ENCODE assay signal across 8 cellular contexts in the genomic region with DNA sequence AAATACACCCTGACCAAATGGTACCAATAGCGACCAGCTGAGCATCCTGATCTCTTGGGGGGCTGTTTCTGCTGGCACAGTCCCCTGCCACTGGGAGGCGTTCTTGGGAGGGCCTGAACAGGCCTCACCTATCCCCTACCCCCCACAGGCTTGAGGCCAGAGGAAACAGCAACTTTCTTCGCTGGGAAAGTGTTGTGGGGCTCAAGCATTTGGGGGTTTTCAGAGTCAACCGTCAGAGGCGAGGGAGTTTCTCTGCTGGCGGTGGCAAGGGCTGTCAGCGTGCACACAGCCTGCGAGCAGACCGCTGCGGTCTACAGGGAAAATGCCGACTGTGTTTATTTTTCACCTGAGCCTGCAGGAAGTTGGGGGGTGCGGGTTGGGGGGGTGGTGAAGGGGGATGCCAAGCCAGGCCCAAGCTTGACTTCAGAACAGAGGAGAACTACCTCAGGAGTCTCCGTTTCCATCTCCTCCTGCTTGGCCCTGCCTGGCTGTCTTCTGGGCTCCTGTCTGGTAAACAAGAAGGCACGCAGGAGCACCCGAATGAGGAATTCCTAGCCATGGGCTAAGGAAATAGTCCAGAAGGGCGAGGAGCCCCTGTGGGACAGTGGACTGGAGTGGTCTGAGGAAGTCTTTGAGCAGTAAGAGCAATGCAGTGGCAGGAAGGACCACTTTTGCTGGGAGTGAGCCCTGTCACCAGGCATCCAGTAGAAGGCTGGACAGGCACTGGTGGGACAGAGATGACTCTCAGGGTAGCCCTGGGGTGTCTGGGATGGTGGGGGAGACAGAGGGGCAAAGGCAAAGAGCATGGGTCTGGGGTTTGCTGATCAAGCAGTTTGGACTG. TPM values are rescaled to one million over a fixed set of nuclear protein-coding genes. Genes with fewer than 3 reads are reported as not detected.
DNase-seq lines count a peak whose midpoint lies in the region; ATAC-seq, FAIRE-seq and TF ChIP-seq lines count a peak whose summit lies in the region.

No MANE protein-coding gene starts in this region.

- peaks cover 17 to 29% of the 10 kb centered on the region in 2 donors for H3K36me3 Mint-ChIP-seq in activated T-cell treated with anti-CD3 and anti-CD28 coated beads, Interleukin-2, amount 50 U/mL, for 72 hours (ENCODE audit: insufficient read depth in 2 of 2)

- peak overlapping the region; percentile 75 to 87 for H3K4me3 Mint-ChIP-seq in activated T-cell treated with anti-CD3 and anti-CD28 coated beads, Interleukin-2, amount 50 U/mL, for 72 hours

- ATAC-seq in GM19328 (IDR thresholded peaks at IDR 0.05; ENCODE audit: unreplicated experiment) (peak; percentile 56), HG03378 (IDR thresholded peaks at IDR 0.05; ENCODE audit: unreplicated experiment) (peak; percentile 71), GM19397 (IDR thresholded peaks at IDR 0.05; ENCODE audit: unreplicated experiment) (no peak)
- peak; percentile 64 to 65 for ATAC-seq in activated T-cell treated with anti-CD3 and anti-CD28 coated beads, Interleukin-2, amount 50 U/mL, for 72 hours (replicated peaks in 1 of 2)

- no peak for TF ChIP-seq POLR2A in ovary (IDR thresholded peaks at IDR 0.05)

- intact Hi-C loops in ovary (cut with DNase I) = no loop called here

- H3K4me3 ChIP-seq in ovary = no peak overlapping the region

- peak overlapping the region; percentile 64 for H3K27ac Mint-ChIP-seq in activated T-cell treated with anti-CD3 and anti-CD28 coated beads, Interleukin-2, amount 50 U/mL, for 72 hours

- no peak for TF ChIP-seq CTCF in ovary (IDR thresholded peaks at IDR 0.05)

- peaks cover 100% of the 10 kb centered on the region for H3K4me1 Mint-ChIP-seq in activated T-cell treated with anti-CD3 and anti-CD28 coated beads, Interleukin-2, amount 50 U/mL, for 72 hours (ENCODE audit: low read depth)

- FAIRE-seq in urothelium cell line (lab: Jason Lieb, UNC) = no peak

- H3K27ac ChIP-seq in ovary = no peak overlapping the region

- H3K9me3 Mint-ChIP-seq in activated T-cell treated with anti-CD3 and anti-CD28 coated beads, Interleukin-2, amount 50 U/mL, for 72 hours = no peaks in the 10 kb centered on the region

- no peaks in the 10 kb centered on the region for H3K36me3 ChIP-seq in ovary

- peak; percentile 81 to 88 for DNase-seq in activated T-cell treated with anti-CD3 and anti-CD28 coated beads, Interleukin-2, amount 50 U/mL, for 72 hours
- DNase-seq in ovary = peak in 3 of 5 donors; percentile 5 to 28 (median 13)
- DNase-seq in urothelium cell line (ENCODE audit: low spot score) = no peak
- no peak for DNase-seq in NCI-H2171 treated with DMSO at 0.1 percent for 48 hours (lab: John Stamatoyannopoulos, UW)
- no peak for DNase-seq in NCI-H345 (lab: John Stamatoyannopoulos, UW)

- no peaks in the 10 kb centered on the region for H3K4me1 ChIP-seq in ovary (ENCODE audit: insufficient read depth)

- H3K27me3 Mint-ChIP-seq in activated T-cell treated with anti-CD3 and anti-CD28 coated beads, Interleukin-2, amount 50 U/mL, for 72 hours (ENCODE audit: low read depth) = no peaks in the 10 kb centered on the region

- WGBS in ovary, 3 donors = 73 to 82% (median 77%) methylated on average over 16 of the region's 16 CpGs

- no peaks in the 10 kb centered on the region for H3K27me3 ChIP-seq in ovary

- no peak for TF ChIP-seq EP300 in ovary (IDR thresholded peaks at IDR 0.05)

- no peaks in the 10 kb centered on the region for H3K9me3 ChIP-seq in ovary

RNA-seq across cellular contexts. Expression of a gene that starts 18.1 kb away (rescaled TPM):
- total RNA-seq in activated T-cell treated with anti-CD3 and anti-CD28 coated beads, Interleukin-2, amount 50 U/mL, for 72 hours = 100 to 1,000 TPM; 142 to 265 TPM
- 10 to 100 TPM in 1 of 7 donors, 1 to 10 TPM in 6; 2.9 to 15.2 (median 4.2) TPM for total RNA-seq in ovary
- 1 to 10 TPM; 1.7 to 2.5 TPM for polyA plus RNA-seq in ovary

RNA-seq across cellular contexts. Expression of a gene that starts 44.2 kb away (rescaled TPM):
- total RNA-seq in activated T-cell treated with anti-CD3 and anti-CD28 coated beads, Interleukin-2, amount 50 U/mL, for 72 hours = 100 to 1,000 TPM; 201 to 238 TPM
- total RNA-seq in ovary = 100 to 1,000 TPM; 263 to 464 (median 361) TPM
- polyA plus RNA-seq in ovary = 1,000 to 10,000 TPM in 1 of 2 donors, 100 to 1,000 TPM in 1; 751 to 1,077 TPM

Comparison
In these comparisons a context has a peak if more than half of its experiments do, and no peak if none do; other contexts are left out.
1. DNase-seq: peak in activated T-cell treated with anti-CD3 and anti-CD28 coated beads, Interleukin-2, amount 50 U/mL, for 72 hours (2 of 2) and ovary (3 of 5); none in urothelium cell line (single experiment), NCI-H2171 treated with DMSO at 0.1 percent for 48 hours (single experiment) and NCI-H345 (single experiment).
2. RNA of a gene that starts 18.1 kb away (total RNA-seq): 142 to 265 TPM in activated T-cell treated with anti-CD3 and anti-CD28 coated beads, Interleukin-2, amount 50 U/mL, for 72 hours; 2.9 to 15.2 TPM in ovary; every median in the first group is over 4 times any median in the second.